In the genomic region with DNA sequence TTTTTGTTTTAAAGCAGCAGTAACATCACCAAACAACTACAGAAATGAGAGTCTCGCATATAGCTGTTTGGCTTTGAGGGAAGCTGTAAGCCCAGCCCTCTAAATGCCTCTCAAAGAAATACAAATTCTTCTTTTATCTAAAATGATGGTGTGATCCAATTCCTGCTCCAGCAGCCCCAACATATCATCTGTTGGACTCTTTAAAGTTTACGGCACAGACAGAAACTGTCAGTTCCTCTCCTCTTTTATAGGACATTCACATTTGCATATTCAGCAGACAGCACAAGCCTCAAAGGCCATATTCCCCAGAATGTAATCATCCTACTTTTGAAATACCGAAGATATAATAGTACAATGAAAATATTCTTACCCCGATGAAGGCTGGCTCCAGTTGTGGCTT, we compare ENCODE assay signal across 20 cellular contexts.
DNase-seq lines count a peak whose midpoint lies in the region; ATAC-seq and TF ChIP-seq lines count a peak whose summit lies in the region.
"Had no signal": no experiment of that assay in that cellular context is flagged by ENCODE, and none has a peak within 500 bp of the region (broad histone marks: within the 10 kb centered on the region; RNA-seq: fewer than 3 reads in every experiment).

No MANE protein-coding gene starts in this region.

- H3K4me3 ChIP-seq in HUES64 (ENCODE audit: low read length) = no peak overlapping the region
- H3K4me3 ChIP-seq in mesenchymal stem cell (ENCODE audit: insufficient read depth in 1 of 2, low read depth in 1 of 2, low read length in 2 of 2) = no peak overlapping the region
- no peak overlapping the region for H3K4me3 ChIP-seq in mucosa of descending colon
- H3K4me3 ChIP-seq: lower lobe of right lung, SJSA1, vagina had no signal

- H3K27ac ChIP-seq in HUES64 (ENCODE audit: low read depth, low read length) = peak overlapping the region; percentile 30; the same call in 1 of the 2 replicates
- H3K27ac ChIP-seq in mesenchymal stem cell (ENCODE audit: low read length, poor library complexity, severe bottlenecking) = peak overlapping the region; percentile 71
- H3K27ac ChIP-seq: lower lobe of right lung, neutrophil, SJSA1, vagina had no signal

- no peak overlapping the region for H3K23ac ChIP-seq in mesenchymal stem cell (ENCODE audit: low read length in 2 of 2)

- no peak overlapping the region for H4K91ac ChIP-seq in mesenchymal stem cell (ENCODE audit: low read length)

- H4K8ac ChIP-seq in mesenchymal stem cell (ENCODE audit: low read length) = no peak overlapping the region

- no peaks in the 10 kb centered on the region for H3K36me3 ChIP-seq in HUES64 (ENCODE audit: insufficient read depth, low read length)
- H3K36me3 ChIP-seq in mesenchymal stem cell (ENCODE audit: control insufficient read depth in 1 of 2, insufficient read depth in 2 of 2, low read depth in 1 of 2, low read length in 2 of 2) = no peaks in the 10 kb centered on the region
- no peaks in the 10 kb centered on the region for H3K36me3 ChIP-seq in mucosa of descending colon (ENCODE audit: low read depth)
- H3K36me3 ChIP-seq: lower lobe of right lung, neutrophil, SJSA1, vagina had no signal

- H3K27ac Mint-ChIP-seq in brain = peak overlapping the region in 4 of 5 experiments; percentile 54 to 85 (median 78)
- H3K27ac Mint-ChIP-seq in stimulated activated naive B cell treated with anti-CD40 and anti-IgM and Interleukin-4, amounts not matched to agents 10 μg/mL and 1 μg/mL and 100 μg/mL, for 72 hours = peak overlapping the region; percentile 47
- H3K27ac Mint-ChIP-seq: activated CD4-positive, alpha-beta T cell treated with anti-CD3 and anti-CD28 coated beads, Interleukin-2, amount 10 ng/mL, durations not matched to agents 24 days and 14 days; activated naive CD4-positive, alpha-beta T cell treated with anti-CD3 and anti-CD28 coated beads, Interleukin-2, amount 50 U/mL, for 72 hours; stimulated activated effector memory CD8-positive, alpha-beta T cell treated with anti-CD3 and anti-CD28 coated beads, Interleukin-12 subunit alpha, Interleukin-12 subunit beta, amount 100 ng/mL, for 72 hours had no signal

- H3K27me3 ChIP-seq in HUES64 (ENCODE audit: insufficient read depth, low read length) (no peaks in the 10 kb centered on the region), mesenchymal stem cell (ENCODE audit: control insufficient read depth in 1 of 2, insufficient read depth in 1 of 2, low read length in 2 of 2) (peaks cover 0 to 36% of the 10 kb centered on the region in 2 experiments)
- H3K27me3 ChIP-seq: neutrophil, SJSA1, vagina had no signal

- no peak overlapping the region for H3K4ac ChIP-seq in mesenchymal stem cell (ENCODE audit: low read depth in 1 of 2, low read length in 2 of 2)

- DNase-seq in mesenchymal stem cell (no peak), NCI-H2196 treated with DMSO at 0.1 percent for 48 hours (lab: John Stamatoyannopoulos, UW; ENCODE audit: unreplicated experiment) (no peak), mucosa of descending colon (no peak), EL (no peak)
- no peak for DNase-seq in stimulated activated naive B cell treated with anti-CD40 and anti-IgM and Interleukin-4, amounts not matched to agents 10 μg/mL and 1 μg/mL and 100 μg/mL, for 72 hours
- no peak for DNase-seq in stimulated activated CD4-positive, alpha-beta T cell treated with anti-CD3 and anti-CD28 coated beads, Interleukin-1b, Interleukin-23, amount 100 ng/mL, for 48 hours
- DNase-seq: activated CD4-positive, alpha-beta T cell treated with anti-CD3 and anti-CD28 coated beads, Interleukin-2, amount 10 ng/mL, durations not matched to agents 24 days and 14 days; central memory CD4-positive, alpha-beta T cell; GF-D8; KG1; lower lobe of right lung; NCI-H1417 treated with DMSO at 0.1 percent for 48 hours; NCI-H2227 treated with DMSO at 0.1 percent for 48 hours had no signal

- no peak overlapping the region for H3K9ac ChIP-seq in HUES64 (ENCODE audit: low read depth, low read length)
- no peak overlapping the region for H3K9ac ChIP-seq in mesenchymal stem cell (ENCODE audit: low read length)

- no peak overlapping the region for H2BK12ac ChIP-seq in mesenchymal stem cell (ENCODE audit: low read length in 2 of 2)

- H3K79me1 ChIP-seq in mesenchymal stem cell (replicated peaks; ENCODE audit: low read length, poor library complexity, severe bottlenecking) = peaks cover 6% of the 10 kb centered on the region

- H3K4me1 Mint-ChIP-seq in brain = peaks cover 58% of the 10 kb centered on the region
- H3K4me1 Mint-ChIP-seq in stimulated activated naive B cell treated with anti-CD40 and anti-IgM and Interleukin-4, amounts not matched to agents 10 μg/mL and 1 μg/mL and 100 μg/mL, for 72 hours = peaks cover 25 to 44% of the 10 kb centered on the region in 2 donors
- H3K4me1 Mint-ChIP-seq: activated CD4-positive, alpha-beta T cell treated with anti-CD3 and anti-CD28 coated beads, Interleukin-2, amount 10 ng/mL, durations not matched to agents 24 days and 14 days; stimulated activated effector memory CD8-positive, alpha-beta T cell treated with anti-CD3 and anti-CD28 coated beads, Interleukin-12 subunit alpha, Interleukin-12 subunit beta, amount 100 ng/mL, for 72 hours had no signal

- H3K4me1 ChIP-seq in HUES64 (ENCODE audit: insufficient read depth, low read length) = peaks cover 29% of the 10 kb centered on the region
- peaks cover 9% of the 10 kb centered on the region for H3K4me1 ChIP-seq in mesenchymal stem cell (ENCODE audit: control insufficient read depth, insufficient read depth, low read depth, low read length)
- H3K4me1 ChIP-seq in mucosa of descending colon (ENCODE audit: low read depth) = no peaks in the 10 kb centered on the region
- H3K4me1 ChIP-seq: lower lobe of right lung, SJSA1 had no signal

- H3K9me3 ChIP-seq in HUES64 (ENCODE audit: insufficient read depth, low read depth, low read length) = no peaks in the 10 kb centered on the region
- H3K9me3 ChIP-seq in mesenchymal stem cell (ENCODE audit: control insufficient read depth, low read length) = no peaks in the 10 kb centered on the region
- no peaks in the 10 kb centered on the region for H3K9me3 ChIP-seq in mucosa of descending colon
- H3K9me3 ChIP-seq: lower lobe of right lung, neutrophil, SJSA1, vagina had no signal

- H3K36me3 Mint-ChIP-seq in brain = no peaks in the 10 kb centered on the region
- H3K36me3 Mint-ChIP-seq in stimulated activated naive B cell treated with anti-CD40 and anti-IgM and Interleukin-4, amounts not matched to agents 10 μg/mL and 1 μg/mL and 100 μg/mL, for 72 hours = peaks cover 16 to 34% of the 10 kb centered on the region in 2 donors
- H3K36me3 Mint-ChIP-seq: activated naive CD4-positive, alpha-beta T cell treated with anti-CD3 and anti-CD28 coated beads, Interleukin-2, amount 50 U/mL, for 72 hours; stimulated activated effector memory CD8-positive, alpha-beta T cell treated with anti-CD3 and anti-CD28 coated beads, Interleukin-12 subunit alpha, Interleukin-12 subunit beta, amount 100 ng/mL, for 72 hours had no signal

- no peak overlapping the region for H3K18ac ChIP-seq in mesenchymal stem cell (ENCODE audit: low read depth in 1 of 2, low read length in 2 of 2)

- no peak overlapping the region for H2BK15ac ChIP-seq in mesenchymal stem cell (ENCODE audit: low read depth, poor library complexity, severe bottlenecking)

- TF ChIP-seq CTCF in brain (conservative IDR thresholded peaks at IDR 0.05) (no peak), mucosa of descending colon (IDR thresholded peaks at IDR 0.05) (no peak)

- peaks cover 3% of the 10 kb centered on the region for H3K27me3 Mint-ChIP-seq in brain
- H3K27me3 Mint-ChIP-seq in stimulated activated naive B cell treated with anti-CD40 and anti-IgM and Interleukin-4, amounts not matched to agents 10 μg/mL and 1 μg/mL and 100 μg/mL, for 72 hours = no peaks in the 10 kb centered on the region
- H3K27me3 Mint-ChIP-seq: activated CD4-positive, alpha-beta T cell treated with anti-CD3 and anti-CD28 coated beads, Interleukin-2, amount 10 ng/mL, durations not matched to agents 24 days and 14 days had no signal

- no peak overlapping the region for H2AK5ac ChIP-seq in mesenchymal stem cell (ENCODE audit: low read length, severe bottlenecking)

- H2BK5ac ChIP-seq in mesenchymal stem cell (ENCODE audit: low read depth, low read length, poor library complexity, severe bottlenecking) = no peak overlapping the region

- H3K9me3 Mint-ChIP-seq in brain = peaks cover 0 to 3% (median 0%) of the 10 kb centered on the region in 5 experiments
- no peaks in the 10 kb centered on the region for H3K9me3 Mint-ChIP-seq in stimulated activated naive B cell treated with anti-CD40 and anti-IgM and Interleukin-4, amounts not matched to agents 10 μg/mL and 1 μg/mL and 100 μg/mL, for 72 hours
- H3K9me3 Mint-ChIP-seq: activated CD4-positive, alpha-beta T cell treated with anti-CD3 and anti-CD28 coated beads, Interleukin-2, amount 10 ng/mL, durations not matched to agents 24 days and 14 days; activated naive CD4-positive, alpha-beta T cell treated with anti-CD3 and anti-CD28 coated beads, Interleukin-2, amount 50 U/mL, for 72 hours; stimulated activated effector memory CD8-positive, alpha-beta T cell treated with anti-CD3 and anti-CD28 coated beads, Interleukin-12 subunit alpha, Interleukin-12 subunit beta, amount 100 ng/mL, for 72 hours had no signal

- intact Hi-C loops in mucosa of descending colon (cut with DNase I, micrococcal nuclease) = no loop called here

- peak overlapping the region in 1 of 5 experiments; percentile 18 for H3K4me3 Mint-ChIP-seq in brain
- H3K4me3 Mint-ChIP-seq in stimulated activated naive B cell treated with anti-CD40 and anti-IgM and Interleukin-4, amounts not matched to agents 10 μg/mL and 1 μg/mL and 100 μg/mL, for 72 hours = peak overlapping the region in 1 of 2 donors; percentile 25
- H3K4me3 Mint-ChIP-seq: activated CD4-positive, alpha-beta T cell treated with anti-CD3 and anti-CD28 coated beads, Interleukin-2, amount 10 ng/mL, durations not matched to agents 24 days and 14 days; stimulated activated effector memory CD8-positive, alpha-beta T cell treated with anti-CD3 and anti-CD28 coated beads, Interleukin-12 subunit alpha, Interleukin-12 subunit beta, amount 100 ng/mL, for 72 hours had no signal

- H3K14ac ChIP-seq in mesenchymal stem cell (ENCODE audit: low read length in 2 of 2) = no peak overlapping the region

- 82% methylated on average over 4 of the region's 4 CpGs for WGBS in HUES64
- 96% methylated on average over 4 of the region's 4 CpGs for WGBS in mesenchymal stem cell

- no peak overlapping the region for H2AFZ ChIP-seq in mesenchymal stem cell (ENCODE audit: low read depth, low read length)

- no peak for ATAC-seq in stimulated activated naive B cell treated with anti-CD40 and anti-IgM and Interleukin-4, amounts not matched to agents 10 μg/mL and 1 μg/mL and 100 μg/mL, for 72 hours (replicated peaks)
- ATAC-seq in mucosa of descending colon = no peak
- ATAC-seq: activated naive CD4-positive, alpha-beta T cell treated with anti-CD3 and anti-CD28 coated beads, Interleukin-2, amount 50 U/mL, for 72 hours; lower lobe of right lung; stimulated activated effector memory CD8-positive, alpha-beta T cell treated with anti-CD3 and anti-CD28 coated beads, Interleukin-12 subunit alpha, Interleukin-12 subunit beta, amount 100 ng/mL, for 72 hours had no signal

- no peak overlapping the region for H2BK120ac ChIP-seq in mesenchymal stem cell (ENCODE audit: low read depth, low read length)

- H3K4me2 ChIP-seq in mesenchymal stem cell (ENCODE audit: low read length, poor library complexity, severe bottlenecking) = no peak overlapping the region
